ENCODE assay signal across 22 cellular contexts in the genomic region with DNA sequence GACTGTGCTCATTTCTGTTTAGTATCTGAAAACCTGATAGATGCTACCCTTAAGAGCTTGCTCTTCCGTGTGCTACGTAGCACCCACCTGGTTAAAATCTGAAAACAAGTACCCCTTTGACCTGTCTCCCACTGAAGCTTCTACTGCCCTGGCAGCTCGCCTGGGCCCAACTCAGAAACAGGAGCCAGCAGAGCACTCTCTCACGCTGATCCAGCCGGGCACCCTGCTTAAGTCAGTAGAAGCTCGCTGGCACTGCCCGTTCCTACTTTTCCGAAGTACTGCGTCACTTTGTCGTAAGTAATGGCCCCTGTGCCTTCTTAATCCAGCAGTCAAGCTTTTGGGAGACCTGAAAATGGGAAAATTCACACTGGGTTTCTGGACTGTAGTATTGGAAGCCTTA. TPM values are rescaled to one million over a fixed set of nuclear protein-coding genes. Genes with fewer than 3 reads are reported as not detected.
A peak's percentile ranks its signal among the peaks of the same experiment; 100 is the strongest.
DNase-seq lines count a peak whose midpoint lies in the region; ATAC-seq, FAIRE-seq and TF ChIP-seq lines count a peak whose summit lies in the region.
"Had no signal": no experiment of that assay in that cellular context is flagged by ENCODE, and none has a peak within 500 bp of the region (broad histone marks: within the 10 kb centered on the region; RNA-seq: fewer than 3 reads in every experiment).

No MANE protein-coding gene starts in this region.

- no peaks in the 10 kb centered on the region; the same call in 1 of the 2 replicates for H4K20me1 ChIP-seq in IMR-90 (ENCODE audit: insufficient read depth, low read length)

- no peak for TF ChIP-seq POLR2A in IMR-90 (IDR thresholded peaks at IDR 0.05; ENCODE audit: low read depth, low read length)

- TF ChIP-seq CTCF in IMR-90 (conservative IDR thresholded peaks at IDR 0.05; ENCODE audit: low read depth, low read length) (no peak), Panc1 (IDR thresholded peaks at IDR 0.05) (no peak), kidney (IDR thresholded peaks at IDR 0.05; ENCODE audit: borderline replicate concordance, extremely low read depth, insufficient read depth) (no peak)

- in situ Hi-C loops in IMR-90 (cut with MboI; ENCODE audit: low sequenced_read_pairs) = no loop called here
- in situ Hi-C loops in Panc1 (cut with HindIII; ENCODE audit: low pct_unique_long_range_greater_than_20kb, low sequenced_read_pairs) = no loop called here

- ATAC-seq in IMR-90 (ENCODE audit: low read depth) (no peak), Panc1 (no peak), HG02840 (IDR thresholded peaks at IDR 0.05; ENCODE audit: low FRiP score, unreplicated experiment) (no peak)
- ATAC-seq: SK-N-SH treated with all-trans-retinoic acid at 6 μM for 48 hours had no signal

- H3K56ac ChIP-seq in IMR-90 (ENCODE audit: extremely low read depth, insufficient read depth, low read length) = no peak overlapping the region

- no peak overlapping the region for H3K4ac ChIP-seq in IMR-90 (ENCODE audit: low read depth, low read length)

- no peaks in the 10 kb centered on the region for H3K27me3 Mint-ChIP-seq in activated T-helper 2 cell treated with anti-CD3 and anti-CD28 coated beads, Interferon-gamma antibody, Interleukin-2, Interleukin-4, amounts not matched to agents 10 μg/mL and 5 μg/mL and 100 μg/mL, durations not matched to agents 14 hours and 24 hours and 36 hours (ENCODE audit: low read depth)

- H4K91ac ChIP-seq in IMR-90 (ENCODE audit: insufficient read depth, low read depth, low read length) = no peak overlapping the region

- H3K9me3 Mint-ChIP-seq in activated T-helper 2 cell treated with anti-CD3 and anti-CD28 coated beads, Interferon-gamma antibody, Interleukin-2, Interleukin-4, amounts not matched to agents 10 μg/mL and 5 μg/mL and 100 μg/mL, durations not matched to agents 14 hours and 24 hours and 36 hours = no peaks in the 10 kb centered on the region
- H3K9me3 Mint-ChIP-seq: CD14-positive monocyte had no signal

- FAIRE-seq in kidney (lab: Jason Lieb, UNC) = no peak
- FAIRE-seq: H54, HTR-8/SVneo had no signal

- peaks cover 12% of the 10 kb centered on the region for H3K9me1 ChIP-seq in IMR-90 (ENCODE audit: insufficient read depth, low read length)

- H2AFZ ChIP-seq in IMR-90 (replicated peaks; ENCODE audit: low read length, poor library complexity) = no peak overlapping the region

- H4K8ac ChIP-seq in IMR-90 (ENCODE audit: low read depth in 2 of 2, low read length in 2 of 2) = no peak overlapping the region

- no peak overlapping the region for H2BK15ac ChIP-seq in IMR-90 (ENCODE audit: low read depth, low read length)

- POLR2A ChIA-PET in IMR-90 (lab: Charles Lee; ENCODE audit: unreplicated experiment) (no interaction called here), Panc1 (lab: Charles Lee) (no interaction called here)

- no peak overlapping the region for H3K4me2 ChIP-seq in IMR-90 (ENCODE audit: low read depth, low read length)

- peaks cover 71% of the 10 kb centered on the region for H3K36me3 Mint-ChIP-seq in activated T-helper 2 cell treated with anti-CD3 and anti-CD28 coated beads, Interferon-gamma antibody, Interleukin-2, Interleukin-4, amounts not matched to agents 10 μg/mL and 5 μg/mL and 100 μg/mL, durations not matched to agents 14 hours and 24 hours and 36 hours (ENCODE audit: low read depth)

- H3K36me3 ChIP-seq in IMR-90 (ENCODE audit: control insufficient read depth, insufficient read depth, low read length) (peaks cover 78% of the 10 kb centered on the region), Panc1 (ENCODE audit: control insufficient read depth, insufficient read depth, low read length) (peaks cover 24% of the 10 kb centered on the region), kidney (ENCODE audit: control insufficient read depth in 1 of 2, insufficient read depth in 2 of 2, low read length in 2 of 2) (peaks cover 43 to 82% of the 10 kb centered on the region in 2 donors), stomach smooth muscle (ENCODE audit: control insufficient read depth in 2 of 2, insufficient read depth in 2 of 2, low read length in 2 of 2) (peaks cover 45 to 68% of the 10 kb centered on the region in 2 donors)

- DNase-seq in IMR-90 = no peak
- no peak for DNase-seq in Panc1 (ENCODE audit: low read depth, low spot score)
- peak; percentile 42 for DNase-seq in kidney
- DNase-seq in NCI-H2196 (lab: John Stamatoyannopoulos, UW; ENCODE audit: unreplicated experiment) = no peak
- no peak for DNase-seq in activated T-helper 2 cell treated with anti-CD3 and anti-CD28 coated beads, Interferon-gamma antibody, Interleukin-2, Interleukin-4, amounts not matched to agents 10 μg/mL and 5 μg/mL and 100 μg/mL, durations not matched to agents 14 hours and 24 hours and 36 hours (ENCODE audit: low spot score)
- DNase-seq: ACHN, DMS 273 treated with DMSO at 0.1 percent for 48 hours, DND-41, NCI-H1417, NCI-H187, NCI-H2107, NCI-H226, NCI-H524 treated with DMSO at 0.1 percent for 48 hours, SIG-M5 had no signal

- intact Hi-C loops in IMR-90 (cut with micrococcal nuclease) = no loop called here
- intact Hi-C loops in Panc1 (cut with micrococcal nuclease; ENCODE audit: unreplicated experiment) = no loop called here
- intact Hi-C loops in kidney (cut with DNase I) = no loop called here
- intact Hi-C loops in activated T-helper 2 cell treated with anti-CD3 and anti-CD28 coated beads, Interferon-gamma antibody, Interleukin-2, Interleukin-4, amounts not matched to agents 10 μg/mL and 5 μg/mL and 100 μg/mL, durations not matched to agents 14 hours and 24 hours and 36 hours (cut with micrococcal nuclease) = no loop called here

- dilution Hi-C loops in IMR-90 (cut with HindIII; ENCODE audit: low sequenced_read_pairs, unreplicated experiment) = no loop called here

- no peaks in the 10 kb centered on the region for H3K4me1 ChIP-seq in IMR-90 (ENCODE audit: control insufficient read depth, insufficient read depth, low read length)
- H3K4me1 ChIP-seq in Panc1 (ENCODE audit: control insufficient read depth, insufficient read depth, low read length) = no peaks in the 10 kb centered on the region
- peaks cover 14 to 15% of the 10 kb centered on the region in 2 donors for H3K4me1 ChIP-seq in kidney (ENCODE audit: control insufficient read depth in 1 of 2, insufficient read depth in 1 of 2, low read depth in 1 of 2, low read length in 2 of 2)
- H3K4me1 ChIP-seq in stomach smooth muscle (ENCODE audit: control insufficient read depth, insufficient read depth, low read length) = peaks cover 9% of the 10 kb centered on the region

- no peak overlapping the region for H3K27ac ChIP-seq in IMR-90 (ENCODE audit: insufficient read depth, low read length)
- H3K27ac ChIP-seq in Panc1 (ENCODE audit: low read length) = no peak overlapping the region
- no peak overlapping the region for H3K27ac ChIP-seq in kidney (ENCODE audit: low read depth in 2 of 2, low read length in 2 of 2)
- H3K27ac ChIP-seq in stomach smooth muscle (ENCODE audit: low read length) = peak overlapping the region; percentile 82
- H3K27ac ChIP-seq: HL-60, RWPE1 had no signal

- H2AK9ac ChIP-seq in IMR-90 (replicated peaks; ENCODE audit: low read depth, low read length, poor library complexity) = no peak overlapping the region

- no peak overlapping the region for H2BK120ac ChIP-seq in IMR-90 (ENCODE audit: low read depth, low read length)

- no peaks in the 10 kb centered on the region for H3K4me1 Mint-ChIP-seq in activated T-helper 2 cell treated with anti-CD3 and anti-CD28 coated beads, Interferon-gamma antibody, Interleukin-2, Interleukin-4, amounts not matched to agents 10 μg/mL and 5 μg/mL and 100 μg/mL, durations not matched to agents 14 hours and 24 hours and 36 hours (ENCODE audit: low read depth)

- H3K9ac ChIP-seq in IMR-90 (ENCODE audit: low read depth, low read length) (no peak overlapping the region), kidney (ENCODE audit: low read length in 2 of 2) (no peak overlapping the region), stomach smooth muscle (ENCODE audit: low read length in 2 of 2) (peak overlapping the region; percentile 39 to 58)

- BruUV-seq in IMR-90 (replicated peaks; lab: Mats Ljungman, UMichigan) (TSS peak; percentile 85), Panc1 (replicated peaks; lab: Mats Ljungman, UMichigan) (TSS peak; percentile 82)

- no peak overlapping the region for H3K4me3 Mint-ChIP-seq in activated T-helper 2 cell treated with anti-CD3 and anti-CD28 coated beads, Interferon-gamma antibody, Interleukin-2, Interleukin-4, amounts not matched to agents 10 μg/mL and 5 μg/mL and 100 μg/mL, durations not matched to agents 14 hours and 24 hours and 36 hours (ENCODE audit: low read depth)
- H3K4me3 Mint-ChIP-seq: CD14-positive monocyte had no signal

- no peak for TF ChIP-seq RAD21 in IMR-90 (IDR thresholded peaks at IDR 0.05; ENCODE audit: low read length)

- H3K27ac Mint-ChIP-seq in activated T-helper 2 cell treated with anti-CD3 and anti-CD28 coated beads, Interferon-gamma antibody, Interleukin-2, Interleukin-4, amounts not matched to agents 10 μg/mL and 5 μg/mL and 100 μg/mL, durations not matched to agents 14 hours and 24 hours and 36 hours = no peak overlapping the region

- CTCF ChIA-PET in IMR-90 (lab: Yijun Ruan, JAX) = no interaction called here
- CTCF ChIA-PET in Panc1 (lab: Charles Lee) = no interaction called here

- no peak overlapping the region for H2BK5ac ChIP-seq in IMR-90 (ENCODE audit: low read depth, low read length, poor library complexity, severe bottlenecking)

- H3K27me3 ChIP-seq in IMR-90 (ENCODE audit: control insufficient read depth, insufficient read depth, low read length) (no peaks in the 10 kb centered on the region), Panc1 (ENCODE audit: control insufficient read depth, insufficient read depth, low read length) (no peaks in the 10 kb centered on the region), stomach smooth muscle (ENCODE audit: control insufficient read depth in 1 of 2, insufficient read depth in 2 of 2, low read length in 2 of 2) (no peaks in the 10 kb centered on the region)

- no peak overlapping the region for H2BK20ac ChIP-seq in IMR-90 (ENCODE audit: low read depth, low read length)

- H2AK5ac ChIP-seq in IMR-90 (ENCODE audit: low read depth, low read length) = no peak overlapping the region

- no peak overlapping the region for H4K5ac ChIP-seq in IMR-90 (ENCODE audit: low read depth, low read length)

- peaks cover 7 to 10% of the 10 kb centered on the region in 2 experiments for H3K79me1 ChIP-seq in IMR-90 (ENCODE audit: low read depth in 1 of 2, low read length in 2 of 2)

- H3K4me3 ChIP-seq in IMR-90 (ENCODE audit: insufficient read depth, low read depth, low read length) (no peak overlapping the region), Panc1 (ENCODE audit: low read depth in 2 of 2, low read length in 2 of 2) (no peak overlapping the region), kidney (ENCODE audit: low read length in 2 of 2) (no peak overlapping the region), stomach smooth muscle (ENCODE audit: low read length in 2 of 2) (no peak overlapping the region)

- no peak overlapping the region for H3K18ac ChIP-seq in IMR-90 (ENCODE audit: low read depth, low read length)

- H3K9me3 ChIP-seq in IMR-90 (ENCODE audit: control insufficient read depth, insufficient read depth, low read length) (no peaks in the 10 kb centered on the region), Panc1 (ENCODE audit: control insufficient read depth, insufficient read depth, low read depth, low read length) (no peaks in the 10 kb centered on the region), kidney (ENCODE audit: control insufficient read depth in 1 of 2, low read length in 2 of 2) (no peaks in the 10 kb centered on the region), stomach smooth muscle (ENCODE audit: control insufficient read depth in 2 of 2, low read length in 2 of 2) (no peaks in the 10 kb centered on the region)

- H3K14ac ChIP-seq in IMR-90 (replicated peaks; ENCODE audit: low read depth, low read length) = no peak overlapping the region

- no peak overlapping the region for H3K23ac ChIP-seq in IMR-90 (ENCODE audit: low read depth, low read length)

- WGBS in IMR-90 (ENCODE audit: extremely low coverage in 2 of 2, insufficient read length in 1 of 2), 2 experiments = 83% methylated on average over 6 of the region's 10 CpGs; no CpG with 5 or more reads in 1 of the 2 experiments

RNA-seq across cellular contexts. Expression of gene NTAN1, which starts 18.9 kb away (rescaled TPM):
- total RNA-seq in IMR-90 (2012; rRNA removed) (54.4 and 66.3 TPM in 2 replicates), Panc1 (2021; ENCODE audit: unreplicated experiment) (71.5 TPM), kidney (27.7 TPM)
- polyA plus RNA-seq in IMR-90 (2012; rRNA removed) (50.5 and 50.6 TPM in 2 replicates), kidney (ENCODE audit: insufficient read depth, low read depth, low replicate concordance) (55.2 TPM)
- polyA plus RNA-seq in IMR-90 (2012; cell fraction: cytosol; rRNA removed) = 30.1 and 38.4 TPM in 2 replicates
- polyA plus RNA-seq in IMR-90 (2012; cell fraction: nucleus; rRNA removed; ENCODE audit: low replicate concordance) = 14.5 and 32.8 TPM in 2 replicates
- 52.9 TPM for polyA plus RNA-seq in Panc1 (2012; ENCODE audit: insufficient read length)
- 36.4 and 40.1 TPM in 2 replicates for total RNA-seq in activated T-helper 2 cell treated with anti-CD3 and anti-CD28 coated beads, Interferon-gamma antibody, Interleukin-2, Interleukin-4, amounts not matched to agents 10 μg/mL and 5 μg/mL and 100 μg/mL, durations not matched to agents 14 hours and 24 hours and 36 hours

RNA-seq across cellular contexts. Expression of gene RRN3, which starts 57.1 kb away (rescaled TPM):
- total RNA-seq in IMR-90 (2012; rRNA removed) (47.7 and 58.3 TPM in 2 replicates), Panc1 (2021; ENCODE audit: unreplicated experiment) (66.0 TPM), kidney (24.7 TPM)
- polyA plus RNA-seq in IMR-90 (2012; rRNA removed) (17.6 and 22.1 TPM in 2 replicates), kidney (ENCODE audit: insufficient read depth, low read depth, low replicate concordance) (12.3 TPM)
- polyA plus RNA-seq in IMR-90 (2012; cell fraction: cytosol; rRNA removed) = 4.0 and 7.1 TPM in 2 replicates
- 4.7 and 25.4 TPM in 2 replicates for polyA plus RNA-seq in IMR-90 (2012; cell fraction: nucleus; rRNA removed; ENCODE audit: low replicate concordance)
- 42.9 TPM for polyA plus RNA-seq in Panc1 (2012; ENCODE audit: insufficient read length)
- 37.5 and 39.1 TPM in 2 replicates for total RNA-seq in activated T-helper 2 cell treated with anti-CD3 and anti-CD28 coated beads, Interferon-gamma antibody, Interleukin-2, Interleukin-4, amounts not matched to agents 10 μg/mL and 5 μg/mL and 100 μg/mL, durations not matched to agents 14 hours and 24 hours and 36 hours

Comparison
In these comparisons a context has a peak if more than half of its experiments do, and no peak if none do; other contexts are left out.
1. H3K9ac ChIP-seq: peak in stomach smooth muscle (2 of 2); none in IMR-90 (single experiment) and kidney (0 of 2).